In the genomic region with DNA sequence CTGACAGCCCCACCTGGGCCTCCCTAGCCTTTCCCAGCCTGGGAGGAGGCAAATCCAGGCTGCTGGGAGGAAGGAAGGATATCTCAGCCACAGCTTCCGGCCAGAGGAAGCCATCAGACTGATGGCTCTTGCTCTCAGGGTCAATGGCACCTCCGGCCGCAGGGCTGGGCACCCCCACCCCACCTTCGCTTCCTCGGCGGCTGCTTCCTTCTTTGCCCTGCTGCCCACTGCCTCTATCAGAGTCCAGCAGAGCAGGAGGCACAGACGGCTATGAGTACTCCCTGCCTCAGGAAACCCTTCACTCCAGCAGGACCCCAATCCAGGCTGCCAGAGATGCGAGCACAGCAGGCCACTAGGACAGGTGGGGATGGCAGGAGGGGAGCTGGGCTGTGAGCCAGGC, we compare ENCODE assay signal across 11 cellular contexts. TPM values are rescaled to one million over a fixed set of nuclear protein-coding genes. Genes with fewer than 3 reads are reported as not detected.
A peak's percentile ranks its signal among the peaks of the same experiment; 100 is the strongest.
DNase-seq lines count a peak whose midpoint lies in the region; FAIRE-seq and TF ChIP-seq lines count a peak whose summit lies in the region.
"Had no signal": no experiment of that assay in that cellular context is flagged by ENCODE, and none has a peak within 500 bp of the region (broad histone marks: within the 10 kb centered on the region; RNA-seq: fewer than 3 reads in every experiment).

No MANE protein-coding gene starts in this region.

- H2BK5ac ChIP-seq in mesendoderm (ENCODE audit: low read length), result no peak overlapping the region

- no peak overlapping the region for H3K27ac Mint-ChIP-seq in activated naive CD4-positive, alpha-beta T cell treated with anti-CD3 and anti-CD28 coated beads, Interleukin-2, amount 10 ng/mL, durations not matched to agents 7 days and 5 days
- H3K27ac Mint-ChIP-seq in astrocyte (ENCODE audit: unreplicated experiment), result peak overlapping the region; percentile 34

- H3K36me3 ChIP-seq in astrocyte (ENCODE audit: insufficient read depth, low read length) (peaks cover 27% of the 10 kb centered on the region), mesendoderm (ENCODE audit: control insufficient read depth, insufficient read depth, low read length) (peaks cover 31% of the 10 kb centered on the region), tibial artery (peaks cover 41 to 62% (median 52%) of the 10 kb centered on the region in 3 donors)

- H3K9me3 ChIP-seq in astrocyte (ENCODE audit: insufficient read depth, low read depth, low read length) (no peaks in the 10 kb centered on the region), tibial artery (no peaks in the 10 kb centered on the region)

- peak overlapping the region; percentile 60 for H3K56ac ChIP-seq in mesendoderm (ENCODE audit: low read length)

- no peak for FAIRE-seq in astrocyte (lab: Jason Lieb, UNC)
- FAIRE-seq: keratinocyte had no signal

- H3K4me1 Mint-ChIP-seq in activated naive CD4-positive, alpha-beta T cell treated with anti-CD3 and anti-CD28 coated beads, Interleukin-2, amount 10 ng/mL, durations not matched to agents 7 days and 5 days, result peaks cover 49% of the 10 kb centered on the region
- peaks cover 6% of the 10 kb centered on the region for H3K4me1 Mint-ChIP-seq in astrocyte (ENCODE audit: low read depth, unreplicated experiment)

- in situ Hi-C loops in G401 (cut with HindIII; ENCODE audit: low sequenced_read_pairs), result no loop called here

- H2AFZ ChIP-seq in astrocyte (ENCODE audit: low read depth, low read length), result no peak overlapping the region

- no peak overlapping the region for H2BK120ac ChIP-seq in mesendoderm (ENCODE audit: low read depth, low read length)

- H3K27ac ChIP-seq in astrocyte (ENCODE audit: low read depth, low read length) (no peak overlapping the region), mesendoderm (ENCODE audit: low read depth, low read length) (no peak overlapping the region), tibial artery (peak overlapping the region; percentile 98 to 100)

- no peak overlapping the region for H3K4ac ChIP-seq in mesendoderm (ENCODE audit: low read depth, low read length)

- H2BK15ac ChIP-seq in mesendoderm (replicated peaks; ENCODE audit: low read depth), result no peak overlapping the region

- H3K79me2 ChIP-seq in astrocyte (ENCODE audit: insufficient read depth, low read length) (peaks cover 48% of the 10 kb centered on the region), mesendoderm (ENCODE audit: control insufficient read depth, insufficient read depth, low read length) (peaks cover 32% of the 10 kb centered on the region)

- H3K27me3 Mint-ChIP-seq in activated naive CD4-positive, alpha-beta T cell treated with anti-CD3 and anti-CD28 coated beads, Interleukin-2, amount 10 ng/mL, durations not matched to agents 7 days and 5 days, result peaks cover 20% of the 10 kb centered on the region
- H3K27me3 Mint-ChIP-seq in astrocyte (ENCODE audit: low read depth, unreplicated experiment), result no peaks in the 10 kb centered on the region

- peaks cover 29% of the 10 kb centered on the region for H3K79me1 ChIP-seq in mesendoderm (ENCODE audit: low read length)

- H3K23ac ChIP-seq in mesendoderm (ENCODE audit: low read length), result no peak overlapping the region

- intact Hi-C loops in tibial artery (cut with DNase I; ENCODE audit: low total_unique reads), result loop anchor here (5.0 kb wide), 1 partner anchor 329 kb away; the partner anchor contains the start of gene ARID5A

- WGBS in mesendoderm (ENCODE audit: extremely low coverage, insufficient coverage, low lambda C conversion rate), result no CpG with 5 or more reads among the region's 8 CpGs

- H3K36me3 Mint-ChIP-seq in activated naive CD4-positive, alpha-beta T cell treated with anti-CD3 and anti-CD28 coated beads, Interleukin-2, amount 10 ng/mL, durations not matched to agents 7 days and 5 days, result peaks cover 33% of the 10 kb centered on the region
- peaks cover 5% of the 10 kb centered on the region for H3K36me3 Mint-ChIP-seq in astrocyte (ENCODE audit: low read depth, unreplicated experiment)

- H3K9me3 Mint-ChIP-seq in activated naive CD4-positive, alpha-beta T cell treated with anti-CD3 and anti-CD28 coated beads, Interleukin-2, amount 10 ng/mL, durations not matched to agents 7 days and 5 days, result no peaks in the 10 kb centered on the region
- no peaks in the 10 kb centered on the region for H3K9me3 Mint-ChIP-seq in astrocyte (ENCODE audit: unreplicated experiment)

- H4K8ac ChIP-seq in mesendoderm (ENCODE audit: low read depth, low read length), result no peak overlapping the region

- no peak overlapping the region for H4K5ac ChIP-seq in mesendoderm (ENCODE audit: low read length)

- H3K9ac ChIP-seq in astrocyte (ENCODE audit: low read length) (peak overlapping the region; percentile 92), mesendoderm (ENCODE audit: low read length) (peak overlapping the region; percentile 99)

- H3K4me1 ChIP-seq in astrocyte (ENCODE audit: insufficient read depth, low read length), result peaks cover 25% of the 10 kb centered on the region
- H3K4me1 ChIP-seq in mesendoderm (ENCODE audit: control insufficient read depth, low read depth, low read length), result peaks cover 8% of the 10 kb centered on the region
- H3K4me1 ChIP-seq in tibial artery, result peaks cover 0 to 54% (median 38%) of the 10 kb centered on the region in 4 donors

- H3K18ac ChIP-seq in mesendoderm (ENCODE audit: low read length), result no peak overlapping the region

- peaks cover 57% of the 10 kb centered on the region for H4K20me1 ChIP-seq in astrocyte (ENCODE audit: insufficient read depth, low read length)

- no peak overlapping the region for H2AK5ac ChIP-seq in mesendoderm (ENCODE audit: low read length)

- H3K27me3 ChIP-seq in astrocyte (ENCODE audit: insufficient read depth, low read length) (no peaks in the 10 kb centered on the region), mesendoderm (ENCODE audit: insufficient read depth, low read length, poor library complexity) (no peaks in the 10 kb centered on the region), tibial artery (no peaks in the 10 kb centered on the region)

- peak overlapping the region; percentile 98 for H3K4me2 ChIP-seq in astrocyte (ENCODE audit: low read length)
- H3K4me2 ChIP-seq in mesendoderm (ENCODE audit: low read length), result no peak overlapping the region

- CTCF ChIA-PET in activated naive CD4-positive, alpha-beta T cell treated with anti-CD3 and anti-CD28 coated beads, Interleukin-2, amount 10 ng/mL, durations not matched to agents 7 days and 5 days (lab: Charles Lee), result interaction anchor here (1.0 to 4.4 kb wide), 3 partner anchors 9 to 245 kb away, joined by 4 to 30 read pairs (median 25); partner anchors contain the start of gene ANKRD39

- H3K4me3 ChIP-seq in astrocyte (ENCODE audit: insufficient read depth, low read depth, low read length) (no peak overlapping the region), mesendoderm (ENCODE audit: low read length) (no peak overlapping the region), tibial artery (peak overlapping the region; percentile 97 to 98)

- H3K4me3 Mint-ChIP-seq in activated naive CD4-positive, alpha-beta T cell treated with anti-CD3 and anti-CD28 coated beads, Interleukin-2, amount 10 ng/mL, durations not matched to agents 7 days and 5 days, result peak overlapping the region; percentile 85
- peak overlapping the region; percentile 78 for H3K4me3 Mint-ChIP-seq in astrocyte (ENCODE audit: unreplicated experiment)

- TF ChIP-seq CTCF in astrocyte (IDR thresholded peaks at IDR 0.05; ENCODE audit: insufficient read depth, low read depth, low read length), result no peak
- TF ChIP-seq CTCF in tibial artery (IDR thresholded peaks at IDR 0.05), result no peak

- DNase-seq in activated naive CD4-positive, alpha-beta T cell treated with anti-CD3 and anti-CD28 coated beads, Interleukin-2, amount 10 ng/mL, durations not matched to agents 7 days and 5 days, result no peak
- DNase-seq in activated naive CD4-positive, alpha-beta T cell treated with Interleukin-2 at 50 U/mL for 16 hours, result no peak
- no peak for DNase-seq in astrocyte (ENCODE audit: low read depth)
- no peak for DNase-seq in mesendoderm
- no peak for DNase-seq in tibial artery
- DNase-seq in NCI-H748 (lab: John Stamatoyannopoulos, UW; ENCODE audit: unreplicated experiment), result no peak
- no peak for DNase-seq in G401 (ENCODE audit: low spot score)
- DNase-seq in NCI-H226, result no peak
- DNase-seq: cerebellar nuclear complex, NCI-H187 treated with DMSO at 0.1 percent for 48 hours had no signal

RNA-seq across cellular contexts. Expression of gene SEMA4C, which starts 3.3 kb away (rescaled TPM):
- total RNA-seq in astrocyte, result 30.7 and 32.8 TPM in 2 replicates
- polyA plus RNA-seq in mesendoderm (2013, experiment 1 of 2), result 32.1 TPM
- polyA plus RNA-seq in mesendoderm (2013, experiment 2 of 2), result 31.2 TPM
- 37.9 and 40.6 TPM in 2 replicates for total RNA-seq in G401 (2014; rRNA removed; shearing (Covaris generic))

RNA-seq across cellular contexts. Expression of gene ANKRD39, which starts 8.8 kb away (rescaled TPM):
- 11.9 and 13.7 TPM in 2 replicates for total RNA-seq in astrocyte
- polyA plus RNA-seq in mesendoderm (2013, experiment 1 of 2), result 14.2 TPM
- polyA plus RNA-seq in mesendoderm (2013, experiment 2 of 2), result 13.8 TPM
- total RNA-seq in G401 (2014; rRNA removed; shearing (Covaris generic)), result 28.4 and 45.2 TPM in 2 replicates

RNA-seq across cellular contexts. Expression of gene ANKRD23, which starts 22.8 kb away (rescaled TPM):
- 2.5 and 3.3 TPM in 2 replicates for total RNA-seq in astrocyte
- 0.86 TPM for polyA plus RNA-seq in mesendoderm (2013, experiment 1 of 2)
- polyA plus RNA-seq in mesendoderm (2013, experiment 2 of 2), result 1.7 TPM
- 2.2 and 3.5 TPM in 2 replicates for total RNA-seq in G401 (2014; rRNA removed; shearing (Covaris generic))

RNA-seq across cellular contexts. Expression of gene CNNM3, which starts 50.5 kb away (rescaled TPM):
- 5.6 and 6.5 TPM in 2 replicates for total RNA-seq in astrocyte
- polyA plus RNA-seq in mesendoderm (2013, experiment 1 of 2), result 10.9 TPM
- polyA plus RNA-seq in mesendoderm (2013, experiment 2 of 2), result 10.7 TPM
- total RNA-seq in G401 (2014; rRNA removed; shearing (Covaris generic)), result 15.9 and 16.6 TPM in 2 replicates

Comparison
In these comparisons a context has a peak if more than half of its experiments do, and no peak if none do; other contexts are left out.
1. H3K27ac ChIP-seq: peak in tibial artery (2 of 2); none in astrocyte (single experiment) and mesendoderm (single experiment).
2. H3K4me3 ChIP-seq: peak in tibial artery (2 of 2); none in astrocyte (single experiment) and mesendoderm (single experiment).